ENCODE assay signal across 23 cellular contexts in genomic region chr9:71697882-71698281, GRCh38.
DNase-seq lines count a peak whose midpoint lies in the region; ATAC-seq, FAIRE-seq and TF ChIP-seq lines count a peak whose summit lies in the region.
"Had no signal": no experiment of that assay in that cellular context is flagged by ENCODE, and none has a peak within 500 bp of the region (broad histone marks: within the 10 kb centered on the region; RNA-seq: fewer than 3 reads in every experiment).

No MANE protein-coding gene starts in this region.

- H3K9me3 ChIP-seq in HepG2 (ENCODE audit: low read length): no peaks in the 10 kb centered on the region
- H3K9me3 ChIP-seq: BE2C had no signal

- no peak for TF ChIP-seq POLR2A in HepG2 (IDR thresholded peaks at IDR 0.05; ENCODE audit: insufficient read depth in 1 of 2, low read depth in 2 of 2, low read length in 2 of 2)

- no TSS peak for BruUV-seq in HepG2 (replicated peaks; lab: Mats Ljungman, UMichigan)

- 94% methylated on average over 4 of the region's 4 CpGs for WGBS in HepG2 (ENCODE audit: low lambda C conversion rate)

- no peaks in the 10 kb centered on the region for H3K9me3 Mint-ChIP-seq in activated T-cell treated with anti-CD3 and anti-CD28 coated beads, Interleukin-2, amount 50 U/mL, for 24 hours
- H3K9me3 Mint-ChIP-seq in activated T-cell treated with anti-CD3 and anti-CD28 coated beads, Interleukin-2, amount 50 U/mL, for 72 hours: no peaks in the 10 kb centered on the region
- no peaks in the 10 kb centered on the region for H3K9me3 Mint-ChIP-seq in central memory CD8-positive, alpha-beta T cell
- H3K9me3 Mint-ChIP-seq in stimulated activated effector memory CD8-positive, alpha-beta T cell treated with anti-CD3 and anti-CD28 coated beads, Interleukin-12 subunit alpha, Interleukin-12 subunit beta, amount 100 ng/mL, for 72 hours: no peaks in the 10 kb centered on the region
- no peaks in the 10 kb centered on the region for H3K9me3 Mint-ChIP-seq in activated CD8-positive, alpha-beta memory T cell treated with anti-CD3 and anti-CD28 coated beads, Interleukin-2, amount 10 ng/mL, durations not matched to agents 7 days and 5 days (ENCODE audit: low read depth)
- H3K9me3 Mint-ChIP-seq: CD4-positive, CD25-positive, alpha-beta regulatory T cell; CD8-positive, alpha-beta memory T cell; GM23338; HFFc6 had no signal

- in situ Hi-C loops in HepG2 (cut with HindIII; ENCODE audit: extremely low pct_ligation_motif_present, low pct_unique_long_range_greater_than_20kb): no loop called here

- TF ChIP-seq CTCF in HepG2 (CRISPR knock-in tag; IDR thresholded peaks at IDR 0.05): no peak

- H3K9ac ChIP-seq in HepG2 (ENCODE audit: insufficient read depth, low read depth, low read length): no peak overlapping the region

- no peaks in the 10 kb centered on the region for H3K27me3 ChIP-seq in HepG2 (ENCODE audit: control insufficient read depth in 1 of 2, insufficient read depth in 2 of 2, low read length in 2 of 2)
- H3K27me3 ChIP-seq: BE2C had no signal

- no peaks in the 10 kb centered on the region for H3K79me2 ChIP-seq in HepG2 (ENCODE audit: insufficient read depth, low read length)

- no peak for FAIRE-seq in HepG2 (lab: Jason Lieb, UNC)
- FAIRE-seq: A204.1, GM12878 had no signal

- no peaks in the 10 kb centered on the region for H4K20me1 ChIP-seq in HepG2 (ENCODE audit: insufficient read depth, low read length)

- peak overlapping the region; percentile 40 for H3K27ac Mint-ChIP-seq in activated T-cell treated with anti-CD3 and anti-CD28 coated beads, Interleukin-2, amount 50 U/mL, for 24 hours
- H3K27ac Mint-ChIP-seq in activated T-cell treated with anti-CD3 and anti-CD28 coated beads, Interleukin-2, amount 50 U/mL, for 72 hours: no peak overlapping the region
- peak overlapping the region; percentile 44 for H3K27ac Mint-ChIP-seq in central memory CD8-positive, alpha-beta T cell (ENCODE audit: low read depth)
- H3K27ac Mint-ChIP-seq in stimulated activated effector memory CD8-positive, alpha-beta T cell treated with anti-CD3 and anti-CD28 coated beads, Interleukin-12 subunit alpha, Interleukin-12 subunit beta, amount 100 ng/mL, for 72 hours: peak overlapping the region; percentile 8
- H3K27ac Mint-ChIP-seq in activated CD8-positive, alpha-beta memory T cell treated with anti-CD3 and anti-CD28 coated beads, Interleukin-2, amount 10 ng/mL, durations not matched to agents 7 days and 5 days: no peak overlapping the region
- H3K27ac Mint-ChIP-seq: GM23338, HFFc6 had no signal

- peaks cover 12 to 65% of the 10 kb centered on the region in 2 experiments for H3K36me3 ChIP-seq in HepG2 (replicated peaks in 1 of 2; ENCODE audit: control insufficient read depth in 1 of 2, insufficient read depth in 2 of 2, low read length in 2 of 2)
- H3K36me3 ChIP-seq: BE2C had no signal

- POLR2A ChIA-PET in HepG2 (lab: Yijun Ruan, JAX): no interaction called here

- H2AFZ ChIP-seq in HepG2 (ENCODE audit: low read length): no peak overlapping the region
- H2AFZ ChIP-seq: GM23338 had no signal

- no peak overlapping the region for H3K4me3 ChIP-seq in HepG2 (replicated peaks in 1 of 3; ENCODE audit: insufficient read depth in 1 of 3, low read depth in 2 of 3, low read length in 3 of 3)
- H3K4me3 ChIP-seq: GM12878, GM23338 had no signal

- TF ChIP-seq EP300 in HepG2 (IDR thresholded peaks at IDR 0.05; ENCODE audit: low read depth in 2 of 2, low read length in 2 of 2): no peak
- TF ChIP-seq EP300 in HepG2 (CRISPR knock-in tag; IDR thresholded peaks at IDR 0.05; ENCODE audit: borderline replicate concordance): no peak

- TF ChIP-seq RAD21 in HepG2 (CRISPR knock-in tag; IDR thresholded peaks at IDR 0.05): no peak

- peaks cover 93% of the 10 kb centered on the region for H3K36me3 Mint-ChIP-seq in activated T-cell treated with anti-CD3 and anti-CD28 coated beads, Interleukin-2, amount 50 U/mL, for 24 hours (ENCODE audit: low read depth)
- H3K36me3 Mint-ChIP-seq in activated T-cell treated with anti-CD3 and anti-CD28 coated beads, Interleukin-2, amount 50 U/mL, for 72 hours (ENCODE audit: insufficient read depth in 2 of 2): peaks cover 12 to 32% of the 10 kb centered on the region in 2 donors
- peaks cover 70% of the 10 kb centered on the region for H3K36me3 Mint-ChIP-seq in central memory CD8-positive, alpha-beta T cell (ENCODE audit: insufficient read depth)
- peaks cover 100% of the 10 kb centered on the region for H3K36me3 Mint-ChIP-seq in stimulated activated effector memory CD8-positive, alpha-beta T cell treated with anti-CD3 and anti-CD28 coated beads, Interleukin-12 subunit alpha, Interleukin-12 subunit beta, amount 100 ng/mL, for 72 hours
- H3K36me3 Mint-ChIP-seq in activated CD8-positive, alpha-beta memory T cell treated with anti-CD3 and anti-CD28 coated beads, Interleukin-2, amount 10 ng/mL, durations not matched to agents 7 days and 5 days: peaks cover 51% of the 10 kb centered on the region

- no peak for ATAC-seq in activated T-cell treated with anti-CD3 and anti-CD28 coated beads, Interleukin-2, amount 50 U/mL, for 72 hours (replicated peaks in 1 of 2)
- no peak for ATAC-seq in central memory CD8-positive, alpha-beta T cell (replicated peaks; ENCODE audit: extremely low read depth, poor library complexity, severe bottlenecking)
- ATAC-seq in HepG2 (no peak), SK-N-SH treated with all-trans-retinoic acid at 6 μM for 48 hours (no peak)
- ATAC-seq in stimulated activated effector memory CD8-positive, alpha-beta T cell treated with anti-CD3 and anti-CD28 coated beads, Interleukin-12 subunit alpha, Interleukin-12 subunit beta, amount 100 ng/mL, for 72 hours: no peak
- ATAC-seq in activated CD8-positive, alpha-beta memory T cell treated with anti-CD3 and anti-CD28 coated beads, Interleukin-2, amount 10 ng/mL, durations not matched to agents 7 days and 5 days: no peak
- ATAC-seq: GM12878, GM23338, HCT116 had no signal

- H3K4me2 ChIP-seq in HepG2 (ENCODE audit: low read depth, low read length): no peak overlapping the region
- H3K4me2 ChIP-seq: GM23338 had no signal

- no peak overlapping the region for H3K4me3 Mint-ChIP-seq in activated T-cell treated with anti-CD3 and anti-CD28 coated beads, Interleukin-2, amount 50 U/mL, for 24 hours
- no peak overlapping the region for H3K4me3 Mint-ChIP-seq in activated T-cell treated with anti-CD3 and anti-CD28 coated beads, Interleukin-2, amount 50 U/mL, for 72 hours
- no peak overlapping the region for H3K4me3 Mint-ChIP-seq in central memory CD8-positive, alpha-beta T cell
- no peak overlapping the region for H3K4me3 Mint-ChIP-seq in stimulated activated effector memory CD8-positive, alpha-beta T cell treated with anti-CD3 and anti-CD28 coated beads, Interleukin-12 subunit alpha, Interleukin-12 subunit beta, amount 100 ng/mL, for 72 hours
- no peak overlapping the region for H3K4me3 Mint-ChIP-seq in activated CD8-positive, alpha-beta memory T cell treated with anti-CD3 and anti-CD28 coated beads, Interleukin-2, amount 10 ng/mL, durations not matched to agents 7 days and 5 days
- H3K4me3 Mint-ChIP-seq: CD8-positive, alpha-beta memory T cell; GM23338; HFFc6 had no signal

- H3K27ac ChIP-seq in HepG2 (ENCODE audit: extremely low read length, insufficient read depth, low read length): no peak overlapping the region

- no peaks in the 10 kb centered on the region for H3K27me3 Mint-ChIP-seq in activated T-cell treated with anti-CD3 and anti-CD28 coated beads, Interleukin-2, amount 50 U/mL, for 24 hours
- H3K27me3 Mint-ChIP-seq in activated T-cell treated with anti-CD3 and anti-CD28 coated beads, Interleukin-2, amount 50 U/mL, for 72 hours (ENCODE audit: low read depth): no peaks in the 10 kb centered on the region
- H3K27me3 Mint-ChIP-seq in central memory CD8-positive, alpha-beta T cell: no peaks in the 10 kb centered on the region
- no peaks in the 10 kb centered on the region for H3K27me3 Mint-ChIP-seq in activated CD8-positive, alpha-beta memory T cell treated with anti-CD3 and anti-CD28 coated beads, Interleukin-2, amount 10 ng/mL, durations not matched to agents 7 days and 5 days
- H3K27me3 Mint-ChIP-seq: CD4-positive, CD25-positive, alpha-beta regulatory T cell had no signal

- H3K4me1 ChIP-seq in HepG2 (ENCODE audit: insufficient read depth, low read length): peaks cover 7% of the 10 kb centered on the region; the same call in 1 of the 2 replicates
- H3K4me1 ChIP-seq: BE2C had no signal

- no peak for DNase-seq in activated T-cell treated with anti-CD3 and anti-CD28 coated beads, Interleukin-2, amount 50 U/mL, for 24 hours
- DNase-seq in activated T-cell treated with anti-CD3 and anti-CD28 coated beads, Interleukin-2, amount 50 U/mL, for 72 hours: no peak
- no peak for DNase-seq in central memory CD8-positive, alpha-beta T cell (ENCODE audit: low spot score in 2 of 2)
- no peak for DNase-seq in HepG2 (ENCODE audit: low spot score)
- no peak for DNase-seq in stimulated activated effector memory CD8-positive, alpha-beta T cell treated with anti-CD3 and anti-CD28 coated beads, Interleukin-12 subunit alpha, Interleukin-12 subunit beta, amount 100 ng/mL, for 72 hours (ENCODE audit: low spot score in 2 of 2)
- no peak for DNase-seq in activated CD8-positive, alpha-beta memory T cell treated with anti-CD3 and anti-CD28 coated beads, Interleukin-2, amount 10 ng/mL, durations not matched to agents 7 days and 5 days
- DNase-seq: ACHN; BE2C; C1 segment of cervical spinal cord; CD4-positive, CD25-positive, alpha-beta regulatory T cell; CD8-positive, alpha-beta memory T cell; COR-L47; DMS 273 treated with DMSO at 0.1 percent for 48 hours; DMS53; DND-41; EL; H7; HFFc6 had no signal

- intact Hi-C loops in HepG2 (cut with micrococcal nuclease; ENCODE audit: unreplicated experiment): no loop called here

- peaks cover under 1% of the 10 kb centered on the region for H3K4me1 Mint-ChIP-seq in activated T-cell treated with anti-CD3 and anti-CD28 coated beads, Interleukin-2, amount 50 U/mL, for 24 hours (ENCODE audit: low read depth)
- H3K4me1 Mint-ChIP-seq in activated T-cell treated with anti-CD3 and anti-CD28 coated beads, Interleukin-2, amount 50 U/mL, for 72 hours (ENCODE audit: low read depth): peaks cover 1% of the 10 kb centered on the region
- no peaks in the 10 kb centered on the region for H3K4me1 Mint-ChIP-seq in central memory CD8-positive, alpha-beta T cell
- H3K4me1 Mint-ChIP-seq in stimulated activated effector memory CD8-positive, alpha-beta T cell treated with anti-CD3 and anti-CD28 coated beads, Interleukin-12 subunit alpha, Interleukin-12 subunit beta, amount 100 ng/mL, for 72 hours: peaks cover 6% of the 10 kb centered on the region
- H3K4me1 Mint-ChIP-seq in activated CD8-positive, alpha-beta memory T cell treated with anti-CD3 and anti-CD28 coated beads, Interleukin-2, amount 10 ng/mL, durations not matched to agents 7 days and 5 days: peaks cover 10% of the 10 kb centered on the region
- H3K4me1 Mint-ChIP-seq: GM23338 had no signal

- CTCF ChIA-PET in HepG2 (lab: Yijun Ruan, JAX; ENCODE audit: low intra/inter-chr PET ratio, low total read pairs): no interaction called here
- CTCF ChIA-PET in activated CD8-positive, alpha-beta memory T cell treated with anti-CD3 and anti-CD28 coated beads, Interleukin-2, amount 10 ng/mL, durations not matched to agents 7 days and 5 days (lab: Charles Lee): no interaction called here

TF ChIP-seq in HepG2, 621 proteins besides CTCF, POLR2A, EP300 and RAD21 (continues in another document):
- TF ChIP-seq ZNF431 (CRISPR knock-in tag; IDR thresholded peaks at IDR 0.05; ENCODE audit: borderline replicate concordance, low read depth): no peak

TF ChIP-seq in SK-N-SH treated with all-trans-retinoic acid at 6 μM for 48 hours, 23 proteins besides CTCF, POLR2A, EP300 and RAD21 (continues in another document):
- no peak for TF ChIP-seq ZNF8 (CRISPR knock-in tag; IDR thresholded peaks at IDR 0.05)

Comparison
In these comparisons a context has a peak if more than half of its experiments do, and no peak if none do; other contexts are left out.
1. H3K27ac Mint-ChIP-seq: peak in activated T-cell treated with anti-CD3 and anti-CD28 coated beads, Interleukin-2, amount 50 U/mL, for 24 hours (single experiment), central memory CD8-positive, alpha-beta T cell (single experiment) and stimulated activated effector memory CD8-positive, alpha-beta T cell treated with anti-CD3 and anti-CD28 coated beads, Interleukin-12 subunit alpha, Interleukin-12 subunit beta, amount 100 ng/mL, for 72 hours (single experiment); none in activated T-cell treated with anti-CD3 and anti-CD28 coated beads, Interleukin-2, amount 50 U/mL, for 72 hours (single experiment) and activated CD8-positive, alpha-beta memory T cell treated with anti-CD3 and anti-CD28 coated beads, Interleukin-2, amount 10 ng/mL, durations not matched to agents 7 days and 5 days (single experiment).